8 cellular contexts compared by ENCODE assay signal in the genomic region with DNA sequence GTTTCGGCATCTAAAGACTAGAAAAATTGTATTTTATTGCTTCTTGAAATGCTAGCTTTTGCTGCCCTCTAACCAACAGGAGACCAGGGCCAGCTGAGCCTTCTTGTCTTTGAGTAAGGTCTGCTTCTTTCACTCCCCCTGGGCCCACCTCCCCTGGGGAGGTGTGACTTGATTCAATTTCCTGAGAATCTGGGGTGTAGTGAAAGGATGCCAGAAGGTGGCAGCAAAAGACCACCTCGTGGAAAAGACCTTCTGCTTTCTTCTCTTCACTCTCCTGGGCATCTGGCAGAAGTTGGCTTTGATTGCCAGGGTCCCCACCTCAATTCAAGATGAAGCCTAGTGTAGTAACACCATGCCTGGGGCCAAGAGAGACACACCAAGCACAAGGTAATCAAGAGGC.
DNase-seq lines count a peak whose midpoint lies in the region; ATAC-seq and TF ChIP-seq lines count a peak whose summit lies in the region.

No MANE protein-coding gene starts in this region.

- intact Hi-C loops in heart right ventricle (cut with DNase I) = loop anchor here (1.0 to 10.0 kb wide), 13 partner anchors 95 to 2005 kb away; a partner anchor contains a TSS

- H3K27me3 ChIP-seq in NT2/D1 (ENCODE audit: insufficient read depth, insufficient read length) (no peaks in the 10 kb centered on the region), heart right ventricle (peaks cover 0 to 21% (median 0%) of the 10 kb centered on the region in 7 donors)

- H3K36me3 Mint-ChIP-seq in activated naive CD4-positive, alpha-beta T cell treated with anti-CD3 and anti-CD28 coated beads, Interleukin-2, amount 10 ng/mL, durations not matched to agents 7 days and 5 days = no peaks in the 10 kb centered on the region

- H3K4me3 Mint-ChIP-seq in activated naive CD4-positive, alpha-beta T cell treated with anti-CD3 and anti-CD28 coated beads, Interleukin-2, amount 10 ng/mL, durations not matched to agents 7 days and 5 days = no peak overlapping the region

- 44 to 50% methylated on average over 2 of the region's 2 CpGs for WGBS in heart right ventricle, 2 donors

- H3K9me3 Mint-ChIP-seq in activated naive CD4-positive, alpha-beta T cell treated with anti-CD3 and anti-CD28 coated beads, Interleukin-2, amount 10 ng/mL, durations not matched to agents 7 days and 5 days = no peaks in the 10 kb centered on the region

- no peak overlapping the region for H3K27ac Mint-ChIP-seq in activated naive CD4-positive, alpha-beta T cell treated with anti-CD3 and anti-CD28 coated beads, Interleukin-2, amount 10 ng/mL, durations not matched to agents 7 days and 5 days

- TF ChIP-seq CTCF in GM20000 (IDR thresholded peaks at IDR 0.05; ENCODE audit: extremely low read depth, missing control alignments) (no peak), heart right ventricle (IDR thresholded peaks at IDR 0.05) (peak; percentile 20 to 67 (median 54)), retinal pigment epithelial cell (conservative IDR thresholded peaks at IDR 0.05; ENCODE audit: low read depth, low read length) (peak; percentile 55)

- CTCF ChIA-PET in activated naive CD4-positive, alpha-beta T cell treated with anti-CD3 and anti-CD28 coated beads, Interleukin-2, amount 10 ng/mL, durations not matched to agents 7 days and 5 days (lab: Charles Lee) = interaction anchor here (0.6 to 3.6 kb wide), 4 partner anchors 18 to 193 kb away, joined by 3 to 18 read pairs (median 3); no protein-coding TSS in a partner anchor

- ATAC-seq in heart right ventricle (peak in 6 of 8 donors; percentile 19 to 69 (median 54)), GM21423 (IDR thresholded peaks at IDR 0.05; ENCODE audit: unreplicated experiment) (no peak)

- no peaks in the 10 kb centered on the region for H3K27me3 Mint-ChIP-seq in activated naive CD4-positive, alpha-beta T cell treated with anti-CD3 and anti-CD28 coated beads, Interleukin-2, amount 10 ng/mL, durations not matched to agents 7 days and 5 days

- DNase-seq in AG08395 (ENCODE audit: low spot score) (peak; percentile 6), GM20000 (ENCODE audit: low spot score) (peak; percentile 3), NT2/D1 (ENCODE audit: low read depth, low spot score) (peak; percentile 59), heart right ventricle (peak in 1 of 2 donors; percentile 31), retinal pigment epithelial cell (ENCODE audit: low read depth) (no peak), 8988T (no peak)
- peak; percentile 38 for DNase-seq in activated naive CD4-positive, alpha-beta T cell treated with anti-CD3 and anti-CD28 coated beads, Interleukin-2, amount 10 ng/mL, durations not matched to agents 7 days and 5 days

- no peak overlapping the region for H3K27ac ChIP-seq in heart right ventricle

- H3K4me1 ChIP-seq in NT2/D1 (ENCODE audit: insufficient read depth, insufficient read length) = no peaks in the 10 kb centered on the region
- H3K4me1 ChIP-seq in heart right ventricle = no peaks in the 10 kb centered on the region

- peaks cover 4% of the 10 kb centered on the region for H3K4me1 Mint-ChIP-seq in activated naive CD4-positive, alpha-beta T cell treated with anti-CD3 and anti-CD28 coated beads, Interleukin-2, amount 10 ng/mL, durations not matched to agents 7 days and 5 days

- H3K9me3 ChIP-seq in NT2/D1 (ENCODE audit: insufficient read depth, low read length) (no peaks in the 10 kb centered on the region), heart right ventricle (no peaks in the 10 kb centered on the region)

- no peak overlapping the region for H3K9ac ChIP-seq in NT2/D1 (ENCODE audit: insufficient read length, low read depth)

- H3K36me3 ChIP-seq in NT2/D1 (ENCODE audit: insufficient read depth, insufficient read length, low read length) (no peaks in the 10 kb centered on the region), heart right ventricle (no peaks in the 10 kb centered on the region)

- H3K4me3 ChIP-seq in NT2/D1 (ENCODE audit: insufficient read length, low read depth) = no peak overlapping the region
- no peak overlapping the region for H3K4me3 ChIP-seq in heart right ventricle
- no peak overlapping the region for H3K4me3 ChIP-seq in retinal pigment epithelial cell (ENCODE audit: low read length)

Comparison
In these comparisons a context has a peak if more than half of its experiments do, and no peak if none do; other contexts are left out.
1. DNase-seq: peak in AG08395 (single experiment), GM20000 (single experiment), NT2/D1 (single experiment) and activated naive CD4-positive, alpha-beta T cell treated with anti-CD3 and anti-CD28 coated beads, Interleukin-2, amount 10 ng/mL, durations not matched to agents 7 days and 5 days (single experiment); none in retinal pigment epithelial cell (single experiment) and 8988T (single experiment).